Comparison of ENCODE assay signal across 8 cellular contexts in the genomic region with DNA sequence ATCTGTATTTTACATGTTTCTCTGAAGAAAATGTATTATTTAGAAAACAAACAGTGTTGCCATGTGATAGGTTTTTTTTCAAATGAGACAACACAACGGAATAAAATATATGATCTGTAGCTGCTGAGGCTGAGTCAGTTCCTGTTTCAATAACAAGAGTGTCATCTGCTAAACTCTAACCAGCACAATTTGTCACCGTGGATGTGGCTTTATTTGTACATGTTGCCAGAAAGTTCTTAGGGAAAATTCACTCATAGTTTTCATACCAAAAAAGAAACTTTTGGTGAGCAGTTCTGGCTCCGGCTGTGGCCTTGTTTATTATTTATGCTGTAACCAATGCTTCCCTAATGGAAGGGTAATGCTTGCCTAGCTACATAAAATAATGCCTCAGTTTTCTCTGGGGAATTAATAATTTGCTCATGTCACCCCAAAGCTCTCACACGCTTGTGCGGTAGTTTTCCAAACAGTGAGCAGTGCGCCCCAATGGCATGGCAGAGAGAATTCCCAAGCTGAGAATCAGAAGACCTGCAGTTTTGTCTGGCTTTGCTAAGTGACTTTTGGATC. TPM values are rescaled to one million over a fixed set of nuclear protein-coding genes. Genes with fewer than 3 reads are reported as not detected.
DNase-seq lines count a peak whose midpoint lies in the region; ATAC-seq and TF ChIP-seq lines count a peak whose summit lies in the region.

No MANE protein-coding gene starts in this region.

- H2BK5ac ChIP-seq in H9 (ENCODE audit: insufficient read length, low read length): no peak overlapping the region

- H3K79me2 ChIP-seq in H9 (ENCODE audit: insufficient read depth, low read length): no peaks in the 10 kb centered on the region

- no peaks in the 10 kb centered on the region for H3K27me3 ChIP-seq in testis
- no peaks in the 10 kb centered on the region for H3K27me3 ChIP-seq in H9 (ENCODE audit: insufficient read depth, low read length)

- no peaks in the 10 kb centered on the region for H3K9me3 Mint-ChIP-seq in activated naive CD4-positive, alpha-beta T cell treated with anti-CD3 and anti-CD28 coated beads, Interleukin-2, amount 50 U/mL, for 72 hours
- H3K9me3 Mint-ChIP-seq in H9: no peaks in the 10 kb centered on the region; a peak in 1 of 5 replicates

- H3K23ac ChIP-seq in H9 (ENCODE audit: insufficient read length, low read depth, low read length): no peak overlapping the region

- POLR2A ChIA-PET in HEK293 (lab: Yijun Ruan, JAX): interaction anchor here (4.2 kb wide), 1 partner anchor 20 kb away, joined by 30 read pairs; a partner anchor contains a TSS

- no peaks in the 10 kb centered on the region for H4K20me1 ChIP-seq in H9 (ENCODE audit: control insufficient read depth, insufficient read depth, insufficient read length)

- 45 to 47% methylated on average over 6 of the region's 6 CpGs for WGBS in testis, 2 donors
- no CpG with 5 or more reads among the region's 6 CpGs for WGBS in H9 (ENCODE audit: extremely low coverage, insufficient read length, low lambda C conversion rate)

- peak overlapping the region in 1 of 2 donors; percentile 100 for H3K27ac Mint-ChIP-seq in activated naive CD4-positive, alpha-beta T cell treated with anti-CD3 and anti-CD28 coated beads, Interleukin-2, amount 50 U/mL, for 72 hours
- no peak overlapping the region for H3K27ac Mint-ChIP-seq in H9

- no peak overlapping the region for H4K5ac ChIP-seq in H9 (ENCODE audit: insufficient read length, low read depth, low read length)

- no peaks in the 10 kb centered on the region for H3K23me2 ChIP-seq in H9 (ENCODE audit: insufficient read length, low read depth, low read length, poor library complexity, severe bottlenecking)

- H4K8ac ChIP-seq in H9 (replicated peaks; ENCODE audit: insufficient read length, low read depth, low read length): no peak overlapping the region

- TF ChIP-seq CTCF in HEK293 (tag by site-specific recombination; IDR thresholded peaks at IDR 0.05): no peak
- TF ChIP-seq CTCF in testis (IDR thresholded peaks at IDR 0.05): no peak
- TF ChIP-seq CTCF in H9 (conservative IDR thresholded peaks at IDR 0.05): no peak

- H3K14ac ChIP-seq in H9 (ENCODE audit: insufficient read depth, low read length): no peak overlapping the region

- no peak overlapping the region for H3K4ac ChIP-seq in H9 (ENCODE audit: low read depth, low read length)

- H3K4me3 Mint-ChIP-seq in H9: no peak overlapping the region

- H2BK120ac ChIP-seq in H9 (ENCODE audit: low read depth, low read length, poor library complexity, severe bottlenecking): no peak overlapping the region

- H3K79me1 ChIP-seq in H9 (ENCODE audit: insufficient read depth, low read depth, low read length, poor library complexity, severe bottlenecking): no peaks in the 10 kb centered on the region

- CTCF ChIA-PET in HEK293 (lab: Yijun Ruan, JAX): no interaction called here

- H3K27me3 Mint-ChIP-seq in H9 (ENCODE audit: low read depth): no peaks in the 10 kb centered on the region

- intact Hi-C loops in testis (cut with DNase I; ENCODE audit: low total_unique reads): no loop called here
- intact Hi-C loops in posterior cingulate gyrus (cut with DNase I): no loop called here

- H2BK15ac ChIP-seq in H9 (ENCODE audit: low read depth, low read length): no peak overlapping the region

- no peak for TF ChIP-seq POLR2A in testis (IDR thresholded peaks at IDR 0.05)

- H3K4me2 ChIP-seq in H9 (ENCODE audit: insufficient read depth, insufficient read length, low read length): no peak overlapping the region

- no peaks in the 10 kb centered on the region for H3K36me3 Mint-ChIP-seq in activated naive CD4-positive, alpha-beta T cell treated with anti-CD3 and anti-CD28 coated beads, Interleukin-2, amount 50 U/mL, for 72 hours
- H3K36me3 Mint-ChIP-seq in H9 (ENCODE audit: insufficient read depth in 1 of 3, low read depth in 3 of 3): no peaks in the 10 kb centered on the region

- H3K4me1 Mint-ChIP-seq in H9: peaks cover 29 to 33% of the 10 kb centered on the region in 2 experiments

- H2AK5ac ChIP-seq in H9 (ENCODE audit: insufficient read length, low read length): no peak overlapping the region

- no peak overlapping the region for H3K18ac ChIP-seq in H9 (ENCODE audit: insufficient read length, low read depth, low read length)

- H3K4me1 ChIP-seq in HEK293 (ENCODE audit: control insufficient read depth, insufficient read depth, low read length) (peaks cover 9% of the 10 kb centered on the region), testis (peaks cover 22% of the 10 kb centered on the region), H9 (ENCODE audit: insufficient read depth, low read length) (no peaks in the 10 kb centered on the region)

- no peak overlapping the region for H2BK12ac ChIP-seq in H9 (ENCODE audit: insufficient read length, low read depth, low read length)

- no peak overlapping the region for H3T11ph ChIP-seq in H9 (ENCODE audit: low read length)

- H3K56ac ChIP-seq in H9 (ENCODE audit: insufficient read length, low read depth, low read length): no peak overlapping the region

- H2AFZ ChIP-seq in H9 (ENCODE audit: low read length): no peak overlapping the region

- DNase-seq in GDM1 (lab: John Stamatoyannopoulos, UW) (peak; percentile 25), NOMO-1 treated with DMSO at 0.1 percent for 48 hours (lab: John Stamatoyannopoulos, UW; ENCODE audit: unreplicated experiment) (peak; percentile 75), islet precursor cell (peak; percentile 52), testis (no peak), H9 (no peak), posterior cingulate gyrus (no peak)
- no peak for DNase-seq in activated naive CD4-positive, alpha-beta T cell treated with anti-CD3 and anti-CD28 coated beads, Interleukin-2, amount 50 U/mL, for 72 hours (ENCODE audit: low spot score in 2 of 2)

- no peaks in the 10 kb centered on the region for H3K9me3 ChIP-seq in HEK293 (ENCODE audit: control insufficient read depth, insufficient read depth, low read depth, low read length)
- H3K9me3 ChIP-seq in testis: no peaks in the 10 kb centered on the region
- H3K9me3 ChIP-seq in H9 (ENCODE audit: control insufficient read depth, low read depth, low read length): no peaks in the 10 kb centered on the region

- H3K36me3 ChIP-seq in HEK293 (ENCODE audit: control insufficient read depth in 2 of 2, insufficient read depth in 1 of 2, low read length in 2 of 2) (no peaks in the 10 kb centered on the region), testis (ENCODE audit: low read depth, missing control alignments) (no peaks in the 10 kb centered on the region)

- H3K4me3 ChIP-seq in HEK293 (ENCODE audit: low read depth, low read length) (no peak overlapping the region), testis (no peak overlapping the region)

- no peak overlapping the region for H3K9ac ChIP-seq in H9 (ENCODE audit: extremely low read depth, insufficient read length, low read length)

- no peak overlapping the region for H4K91ac ChIP-seq in H9 (ENCODE audit: insufficient read length, low read depth, low read length)

- peak overlapping the region; percentile 42; the same call in 1 of the 2 replicates for H3K27ac ChIP-seq in HEK293 (ENCODE audit: extremely low read depth, low read depth, low read length)
- H3K27ac ChIP-seq in testis: peak overlapping the region; percentile 79 to 84
- no peak overlapping the region for H3K27ac ChIP-seq in H9 (ENCODE audit: insufficient read length, low read depth, low read length)

- peak; percentile 51 to 56 for ATAC-seq in activated naive CD4-positive, alpha-beta T cell treated with anti-CD3 and anti-CD28 coated beads, Interleukin-2, amount 50 U/mL, for 72 hours

- no peak overlapping the region for H2BK20ac ChIP-seq in H9 (ENCODE audit: low read depth, low read length, poor library complexity, severe bottlenecking)

TF ChIP-seq in HEK293, 187 proteins besides CTCF, POLR2A, EP300 and RAD21 (continues in another document):
- TF ChIP-seq ZSCAN30 (tag by site-specific recombination; IDR thresholded peaks at IDR 0.05) (no peak), ZNF221 (tag by site-specific recombination; IDR thresholded peaks at IDR 0.05; ENCODE audit: borderline replicate concordance) (no peak), ZNF2 (tag by site-specific recombination; IDR thresholded peaks at IDR 0.05) (no peak), ZFHX2 (tag by site-specific recombination; conservative IDR thresholded peaks at IDR 0.05) (no peak), ZNF394 (tag by site-specific recombination; IDR thresholded peaks at IDR 0.05; ENCODE audit: borderline replicate concordance) (no peak), ZSCAN16 (tag by site-specific recombination; IDR thresholded peaks at IDR 0.05) (no peak), ZNF211 (tag by site-specific recombination; IDR thresholded peaks at IDR 0.05; ENCODE audit: low read depth) (no peak), ZNF660 (tag by site-specific recombination; IDR thresholded peaks at IDR 0.05) (no peak), ZNF239 (tag by site-specific recombination; IDR thresholded peaks at IDR 0.05) (no peak), MZF1 (tag by site-specific recombination; IDR thresholded peaks at IDR 0.05; ENCODE audit: borderline replicate concordance) (no peak)
- TF ChIP-seq, protein P1, sequence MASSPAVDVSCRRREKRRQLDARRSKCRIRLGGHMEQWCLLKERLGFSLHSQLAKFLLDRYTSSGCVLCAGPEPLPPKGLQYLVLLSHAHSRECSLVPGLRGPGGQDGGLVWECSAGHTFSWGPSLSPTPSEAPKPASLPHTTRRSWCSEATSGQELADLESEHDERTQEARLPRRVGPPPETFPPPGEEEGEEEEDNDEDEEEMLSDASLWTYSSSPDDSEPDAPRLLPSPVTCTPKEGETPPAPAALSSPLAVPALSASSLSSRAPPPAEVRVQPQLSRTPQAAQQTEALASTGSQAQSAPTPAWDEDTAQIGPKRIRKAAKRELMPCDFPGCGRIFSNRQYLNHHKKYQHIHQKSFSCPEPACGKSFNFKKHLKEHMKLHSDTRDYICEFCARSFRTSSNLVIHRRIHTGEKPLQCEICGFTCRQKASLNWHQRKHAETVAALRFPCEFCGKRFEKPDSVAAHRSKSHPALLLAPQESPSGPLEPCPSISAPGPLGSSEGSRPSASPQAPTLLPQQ (tag by site-specific recombination; IDR thresholded peaks at IDR 0.05): no peak

RNA-seq across cellular contexts. Expression of a gene that starts 20.3 kb away (rescaled TPM):
- total RNA-seq in activated naive CD4-positive, alpha-beta T cell treated with anti-CD3 and anti-CD28 coated beads, Interleukin-2, amount 50 U/mL, for 72 hours: 100 to 1,000 TPM in 1 of 2 donors, 10 to 100 TPM in 1; 85.2 to 126 TPM
- total RNA-seq in testis (10 to 100 TPM; 30.8 to 35.7 TPM), H9 (2021) (19.3 and 20.9 TPM in 2 replicates)
- 41.5 TPM for polyA plus RNA-seq in testis (ENCODE audit: insufficient read depth, low read depth, low replicate concordance)

Comparison
In these comparisons a context has a peak if more than half of its experiments do, and no peak if none do; other contexts are left out.
1. DNase-seq: peak in GDM1 (single experiment), NOMO-1 treated with DMSO at 0.1 percent for 48 hours (single experiment) and islet precursor cell (single experiment); none in activated naive CD4-positive, alpha-beta T cell treated with anti-CD3 and anti-CD28 coated beads, Interleukin-2, amount 50 U/mL, for 72 hours (0 of 2), testis (single experiment), H9 (single experiment) and posterior cingulate gyrus (0 of 10).